In the genomic region with DNA sequence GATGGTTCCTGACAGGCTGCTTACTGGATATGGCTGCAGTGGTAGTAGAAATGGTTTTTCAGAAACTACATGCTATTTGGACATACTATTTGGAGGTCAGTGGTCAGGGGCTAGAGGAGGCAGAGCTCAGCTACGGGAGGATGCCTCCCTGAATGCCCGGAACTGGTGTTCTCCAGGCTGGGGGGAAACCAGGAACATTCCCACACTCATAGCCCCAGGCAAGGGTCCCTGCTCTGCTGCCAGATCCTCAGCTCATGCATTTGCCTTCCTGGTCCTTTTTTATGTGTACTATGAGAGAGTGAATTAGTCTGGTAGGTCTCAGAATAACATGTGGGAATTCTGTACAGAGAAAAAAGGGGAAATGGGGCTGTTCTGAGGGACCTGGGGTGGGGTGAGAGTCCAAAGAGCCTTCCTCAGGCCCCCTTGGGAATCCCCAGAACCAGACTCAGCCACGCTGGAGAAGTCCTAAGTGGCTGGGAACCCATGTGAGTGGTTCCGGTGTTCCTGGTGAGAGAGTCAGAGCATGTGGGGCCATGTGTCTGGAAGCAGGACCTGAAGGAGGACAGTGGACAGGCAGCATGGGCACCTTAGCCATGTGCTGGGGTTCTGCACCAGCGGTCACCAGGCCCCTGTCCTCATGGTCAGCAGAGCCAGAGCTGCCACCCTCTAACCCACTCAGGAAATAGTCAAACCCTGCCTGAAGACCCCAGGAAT, we compare ENCODE assay signal across 13 cellular contexts. TPM values are rescaled to one million over a fixed set of nuclear protein-coding genes. Genes with fewer than 3 reads are reported as not detected.
DNase-seq lines count a peak whose midpoint lies in the region; ATAC-seq and TF ChIP-seq lines count a peak whose summit lies in the region.
"Had no signal": no experiment of that assay in that cellular context is flagged by ENCODE, and none has a peak within 500 bp of the region (broad histone marks: within the 10 kb centered on the region; RNA-seq: fewer than 3 reads in every experiment).

No MANE protein-coding gene starts in this region.

- no peaks in the 10 kb centered on the region for H3K9me3 Mint-ChIP-seq in chondrocyte (ENCODE audit: low read depth)
- H3K9me3 Mint-ChIP-seq in nephron progenitor cell = no peaks in the 10 kb centered on the region
- H3K9me3 Mint-ChIP-seq in activated T-helper 2 cell treated with anti-CD3 and anti-CD28 coated beads, Interferon-gamma antibody, Interleukin-2, Interleukin-4, amounts not matched to agents 10 μg/mL and 5 μg/mL and 100 μg/mL, durations not matched to agents 14 hours and 24 hours and 36 hours = no peaks in the 10 kb centered on the region

- intact Hi-C loops in heart right ventricle (cut with DNase I) = no loop called here
- intact Hi-C loops in cardiac septum (cut with DNase I) = loop anchor here (5.0 kb wide), 1 partner anchor 59 kb away; the partner anchor contains the start of gene MYL9
- intact Hi-C loops in activated T-helper 2 cell treated with anti-CD3 and anti-CD28 coated beads, Interferon-gamma antibody, Interleukin-2, Interleukin-4, amounts not matched to agents 10 μg/mL and 5 μg/mL and 100 μg/mL, durations not matched to agents 14 hours and 24 hours and 36 hours (cut with micrococcal nuclease) = no loop called here

- H3K9me3 ChIP-seq in heart right ventricle (no peaks in the 10 kb centered on the region), MG63 (no peaks in the 10 kb centered on the region)

- H3K27ac Mint-ChIP-seq in chondrocyte (ENCODE audit: unreplicated experiment) = peak overlapping the region; percentile 89
- peak overlapping the region; percentile 69 for H3K27ac Mint-ChIP-seq in nephron progenitor cell
- H3K27ac Mint-ChIP-seq in activated T-helper 2 cell treated with anti-CD3 and anti-CD28 coated beads, Interferon-gamma antibody, Interleukin-2, Interleukin-4, amounts not matched to agents 10 μg/mL and 5 μg/mL and 100 μg/mL, durations not matched to agents 14 hours and 24 hours and 36 hours = no peak overlapping the region

- TF ChIP-seq CTCF in heart right ventricle (IDR thresholded peaks at IDR 0.05) = no peak
- no peak for TF ChIP-seq CTCF in chondrocyte (IDR thresholded peaks at IDR 0.05)
- TF ChIP-seq CTCF in nephron progenitor cell (IDR thresholded peaks at IDR 0.05) = no peak

- DNase-seq in heart right ventricle (no peak), cardiac septum (ENCODE audit: low spot score) (no peak), chondrocyte (ENCODE audit: low spot score) (no peak), nephron progenitor cell (no peak), MG63 (no peak), COLO829 (ENCODE audit: low spot score) (no peak), CD1c-positive myeloid dendritic cell (ENCODE audit: extremely low spot score) (no peak)
- no peak for DNase-seq in activated T-helper 2 cell treated with anti-CD3 and anti-CD28 coated beads, Interferon-gamma antibody, Interleukin-2, Interleukin-4, amounts not matched to agents 10 μg/mL and 5 μg/mL and 100 μg/mL, durations not matched to agents 14 hours and 24 hours and 36 hours (ENCODE audit: low spot score)
- DNase-seq: activated effector memory CD4-positive, alpha-beta T cell treated with anti-CD3 and anti-CD28 coated beads, Interleukin-2, amount 50 U/mL, for 16 hours; NCI-H1105; occipital lobe; SIG-M5; stimulated activated CD4-positive, alpha-beta T cell treated with anti-CD3 and anti-CD28 coated beads, Interleukin-2, amount 100 ng/mL, for 24 hours had no signal

- H3K27me3 ChIP-seq in heart right ventricle (no peaks in the 10 kb centered on the region), MG63 (no peaks in the 10 kb centered on the region)

- H3K4me3 Mint-ChIP-seq in chondrocyte (ENCODE audit: unreplicated experiment) (no peak overlapping the region), nephron progenitor cell (no peak overlapping the region)
- no peak overlapping the region for H3K4me3 Mint-ChIP-seq in activated T-helper 2 cell treated with anti-CD3 and anti-CD28 coated beads, Interferon-gamma antibody, Interleukin-2, Interleukin-4, amounts not matched to agents 10 μg/mL and 5 μg/mL and 100 μg/mL, durations not matched to agents 14 hours and 24 hours and 36 hours (ENCODE audit: low read depth)

- peak overlapping the region in 9 of 10 donors; percentile 42 to 82 (median 77) for H3K27ac ChIP-seq in heart right ventricle

- ATAC-seq in heart right ventricle = peak in 5 of 8 donors; percentile 1 to 32 (median 18)

- H3K4me3 ChIP-seq in heart right ventricle (no peak overlapping the region), MG63 (no peak overlapping the region)

- H3K36me3 ChIP-seq in heart right ventricle (peaks cover 0 to 25% (median 0%) of the 10 kb centered on the region in 9 donors), MG63 (peaks cover 66% of the 10 kb centered on the region)

- H3K4me1 Mint-ChIP-seq in chondrocyte (ENCODE audit: low read depth) (peaks cover 83% of the 10 kb centered on the region), nephron progenitor cell (peaks cover 71% of the 10 kb centered on the region)
- H3K4me1 Mint-ChIP-seq in activated T-helper 2 cell treated with anti-CD3 and anti-CD28 coated beads, Interferon-gamma antibody, Interleukin-2, Interleukin-4, amounts not matched to agents 10 μg/mL and 5 μg/mL and 100 μg/mL, durations not matched to agents 14 hours and 24 hours and 36 hours (ENCODE audit: low read depth) = peaks cover 2% of the 10 kb centered on the region

- peaks cover 49 to 100% (median 99%) of the 10 kb centered on the region in 9 donors for H3K4me1 ChIP-seq in heart right ventricle

- WGBS in heart right ventricle, 2 donors = 52 to 67% methylated on average over 5 of the region's 5 CpGs

- H3K27me3 Mint-ChIP-seq in chondrocyte (ENCODE audit: low read depth) = no peaks in the 10 kb centered on the region
- H3K27me3 Mint-ChIP-seq in nephron progenitor cell (ENCODE audit: low read depth, poor library complexity) = peaks cover 2% of the 10 kb centered on the region
- H3K27me3 Mint-ChIP-seq in activated T-helper 2 cell treated with anti-CD3 and anti-CD28 coated beads, Interferon-gamma antibody, Interleukin-2, Interleukin-4, amounts not matched to agents 10 μg/mL and 5 μg/mL and 100 μg/mL, durations not matched to agents 14 hours and 24 hours and 36 hours (ENCODE audit: low read depth) = no peaks in the 10 kb centered on the region

- H3K36me3 Mint-ChIP-seq in chondrocyte (ENCODE audit: low read depth) (peaks cover 6% of the 10 kb centered on the region), nephron progenitor cell (ENCODE audit: low read depth) (peaks cover 14% of the 10 kb centered on the region)
- no peaks in the 10 kb centered on the region for H3K36me3 Mint-ChIP-seq in activated T-helper 2 cell treated with anti-CD3 and anti-CD28 coated beads, Interferon-gamma antibody, Interleukin-2, Interleukin-4, amounts not matched to agents 10 μg/mL and 5 μg/mL and 100 μg/mL, durations not matched to agents 14 hours and 24 hours and 36 hours (ENCODE audit: low read depth)

RNA-seq across cellular contexts. Expression of gene MYL9, which starts 58.0 kb away (rescaled TPM):
- total RNA-seq in heart right ventricle (1,000 to 10,000 TPM; 1,611 to 2,234 (median 1,868) TPM), cardiac septum (2,307 TPM), chondrocyte (237 to 1,930 TPM (median 1,885 TPM) in 3 replicates)
- polyA plus RNA-seq in heart right ventricle = 1,000 to 10,000 TPM in 1 of 2 donors, 100 to 1,000 TPM in 1; 755 to 2,519 TPM
- total RNA-seq in MG63 (2014; rRNA removed; shearing (Covaris generic); ENCODE audit: low replicate concordance) = 1.3 TPM in 1 of 2 replicates, not detected in the other
- total RNA-seq in activated T-helper 2 cell treated with anti-CD3 and anti-CD28 coated beads, Interferon-gamma antibody, Interleukin-2, Interleukin-4, amounts not matched to agents 10 μg/mL and 5 μg/mL and 100 μg/mL, durations not matched to agents 14 hours and 24 hours and 36 hours = 4.0 and 4.2 TPM in 2 replicates

Comparison
In these comparisons a context has a peak if more than half of its experiments do, and no peak if none do; other contexts are left out.
1. RNA of gene MYL9, which starts 58.0 kb away (total RNA-seq): 2,307 TPM in cardiac septum (single experiment), 237 to 1,930 TPM in chondrocyte and 1,611 to 2,234 TPM in heart right ventricle; 4.0 to 4.2 TPM in activated T-helper 2 cell treated with anti-CD3 and anti-CD28 coated beads, Interferon-gamma antibody, Interleukin-2, Interleukin-4, amounts not matched to agents 10 μg/mL and 5 μg/mL and 100 μg/mL, durations not matched to agents 14 hours and 24 hours and 36 hours and 1.3 TPM in MG63; every median in the first group is over 10 times any median in the second.